Comparison of ENCODE assay signal across 23 cellular contexts in the genomic region with DNA sequence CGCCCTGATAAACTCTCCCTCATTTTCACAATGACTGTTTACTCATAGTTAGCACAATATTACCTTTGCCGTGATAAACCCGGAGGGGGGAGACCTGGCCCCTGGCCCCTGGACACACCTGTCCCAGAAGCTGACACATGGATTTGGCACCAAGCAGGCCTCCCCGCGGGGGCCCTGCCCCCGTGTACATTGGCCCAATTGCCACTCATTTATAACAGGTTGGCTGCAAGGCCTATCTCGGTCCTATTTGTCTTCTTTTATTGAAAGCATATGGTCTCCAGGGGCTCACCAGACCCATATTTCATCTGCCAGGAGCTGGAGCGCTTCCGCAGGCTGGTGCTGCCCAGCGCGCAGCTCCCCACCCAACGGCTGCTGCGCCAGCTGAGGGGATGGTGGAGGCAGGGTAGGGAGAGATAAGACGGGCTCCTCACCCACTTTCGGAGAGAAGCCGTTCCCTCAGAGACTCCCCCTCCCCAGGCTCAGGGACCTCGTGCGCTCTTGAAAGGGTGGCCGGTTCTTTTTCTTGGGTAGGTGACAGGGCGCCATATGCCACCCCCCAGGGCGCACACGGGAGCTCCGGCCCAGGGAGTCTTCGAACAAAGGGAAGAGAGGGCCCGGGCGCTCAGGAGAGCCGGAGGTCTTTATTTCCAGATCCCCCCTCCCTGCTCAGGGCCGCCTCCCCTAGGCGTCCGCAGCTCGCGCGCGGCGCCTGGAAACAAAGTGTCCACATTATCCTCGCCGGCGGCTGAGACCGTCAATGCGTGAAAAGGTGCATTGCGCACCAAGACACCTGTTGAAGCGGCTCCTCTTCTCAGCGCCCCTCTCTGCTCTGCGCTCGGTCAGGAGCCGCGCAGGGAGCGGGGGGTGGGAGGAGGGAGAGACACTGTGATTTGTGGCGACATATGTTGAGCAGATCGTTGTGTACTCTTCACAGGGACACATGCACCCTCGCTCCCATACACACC. TPM values are rescaled to one million over a fixed set of nuclear protein-coding genes. Genes with fewer than 3 reads are reported as not detected.
DNase-seq lines count a peak whose midpoint lies in the region; ATAC-seq, FAIRE-seq and TF ChIP-seq lines count a peak whose summit lies in the region.
"Had no signal": no experiment of that assay in that cellular context is flagged by ENCODE, and none has a peak within 500 bp of the region (broad histone marks: within the 10 kb centered on the region; RNA-seq: fewer than 3 reads in every experiment).

No MANE protein-coding gene starts in this region.

- DNase-seq in NCI-H1417 (lab: John Stamatoyannopoulos, UW): peak in 2 of 3 experiments; percentile 59 to 69
- no peak for DNase-seq in NCI-H1417 treated with DMSO at 0.1 percent for 48 hours (lab: John Stamatoyannopoulos, UW)
- DNase-seq in GM12878 (ENCODE audit: low read depth, low spot score): no peak
- DNase-seq in mesenchymal stem cell: peak; percentile 17
- no peak for DNase-seq in GM12892 (ENCODE audit: insufficient read length)
- DNase-seq in SKM-1 (lab: John Stamatoyannopoulos, UW; ENCODE audit: unreplicated experiment): no peak
- DNase-seq: activated CD4-positive, alpha-beta T cell treated with anti-CD3 and anti-CD28 coated beads for 1 hour; activated CD8-positive, alpha-beta memory T cell treated with anti-CD3 and anti-CD28 coated beads, Interleukin-2, amount 10 ng/mL, durations not matched to agents 7 days and 5 days; activated effector memory CD4-positive, alpha-beta T cell treated with Interleukin-2 at 50 U/mL for 16 hours; cerebellar nuclear complex; naive thymus-derived CD8-positive, alpha-beta T cell; NCI-H1930; stimulated activated naive CD4-positive, alpha-beta T cell treated with Interleukin-2 at 50 U/mL for 16 hours; T-helper 17 cell had no signal

- no peaks in the 10 kb centered on the region for H3K79me2 ChIP-seq in GM12878 (ENCODE audit: control insufficient read depth, insufficient read depth, low read length)

- H3K4me3 ChIP-seq in HUES64 (ENCODE audit: low read length) (peak overlapping the region; percentile 39), GM12878 (no peak overlapping the region), mesenchymal stem cell (ENCODE audit: insufficient read depth in 1 of 2, low read depth in 1 of 2, low read length in 2 of 2) (no peak overlapping the region)
- H3K4me3 ChIP-seq: gastroesophageal sphincter had no signal

- no peak for TF ChIP-seq CTCF in GM12878 (IDR thresholded peaks at IDR 0.05 in 2 of 3, conservative IDR thresholded peaks at IDR 0.05 in 1 of 3; ENCODE audit: control insufficient read depth in 2 of 3, extremely low read depth in 1 of 3, insufficient read depth in 1 of 3, low read depth in 3 of 3, low read length in 3 of 3)

- in situ Hi-C loops in GM12878 (cut with MboI): no loop called here

- SMC1A ChIA-PET in GM12878 (lab: Charles Lee; ENCODE audit: uncharacterized antibody, unreplicated experiment): no interaction called here

- ATAC-seq in GM12878 (no peak), GM18868 (IDR thresholded peaks at IDR 0.05; ENCODE audit: unreplicated experiment) (no peak)
- ATAC-seq: activated CD8-positive, alpha-beta memory T cell treated with anti-CD3 and anti-CD28 coated beads, Interleukin-2, amount 10 ng/mL, durations not matched to agents 7 days and 5 days; gastroesophageal sphincter; naive thymus-derived CD8-positive, alpha-beta T cell; Right ventricle myocardium inferior; T-helper 17 cell had no signal

- H4K91ac ChIP-seq in mesenchymal stem cell (ENCODE audit: low read length): no peak overlapping the region

- TF ChIP-seq POLR2A in GM12878 (IDR thresholded peaks at IDR 0.05; ENCODE audit: low read depth, low read length) (no peak), GM12892 (IDR thresholded peaks at IDR 0.05; ENCODE audit: low read depth, low read length) (no peak)

- BruUV-seq in GM12878 (replicated peaks; lab: Mats Ljungman, UMichigan): no TSS peak

- no peak for TF ChIP-seq RAD21 in GM12878 (IDR thresholded peaks at IDR 0.05; ENCODE audit: insufficient read depth, low read depth, low read length)

- FAIRE-seq in GM12878 (lab: Jason Lieb, UNC) (no peak), GM12892 (lab: Jason Lieb, UNC) (no peak)
- FAIRE-seq: A204.1, islet of Langerhans had no signal

- no peak overlapping the region for H2BK5ac ChIP-seq in mesenchymal stem cell (ENCODE audit: low read depth, low read length, poor library complexity, severe bottlenecking)

- 1% methylated on average over 47 of the region's 51 CpGs for WGBS in HUES64
- 9% methylated on average over 49 of the region's 51 CpGs for WGBS in GM12878 (ENCODE audit: insufficient coverage, insufficient replicate concordance, low lambda C conversion rate, missing lambda C conversion rate)
- 2% methylated on average over 38 of the region's 51 CpGs for WGBS in mesenchymal stem cell

- intact Hi-C loops in GM12878 (cut with micrococcal nuclease; ENCODE audit: unreplicated experiment): no loop called here

- no peak overlapping the region for H2AFZ ChIP-seq in GM12878 (ENCODE audit: control insufficient read depth, low read depth, low read length)
- no peak overlapping the region for H2AFZ ChIP-seq in mesenchymal stem cell (ENCODE audit: low read depth, low read length)

- CTCF ChIA-PET in GM12878 (lab: Yijun Ruan, JAX): no interaction called here

- H4K8ac ChIP-seq in mesenchymal stem cell (ENCODE audit: low read length): no peak overlapping the region

- TF ChIP-seq EP300 in GM12878 (IDR thresholded peaks at IDR 0.05; ENCODE audit: borderline replicate concordance in 1 of 2, control insufficient read depth in 1 of 2, low read depth in 2 of 2, low read length in 2 of 2): no peak

- no peak overlapping the region for H3K4ac ChIP-seq in mesenchymal stem cell (ENCODE audit: low read depth in 1 of 2, low read length in 2 of 2)

- H3K18ac ChIP-seq in mesenchymal stem cell (ENCODE audit: low read depth in 1 of 2, low read length in 2 of 2): no peak overlapping the region

- H3K36me3 ChIP-seq in HUES64 (ENCODE audit: insufficient read depth, low read length): no peaks in the 10 kb centered on the region
- no peaks in the 10 kb centered on the region for H3K36me3 ChIP-seq in GM12878 (ENCODE audit: control insufficient read depth in 2 of 2, insufficient read depth in 2 of 2, low read length in 1 of 2)
- H3K36me3 ChIP-seq in mesenchymal stem cell (ENCODE audit: control insufficient read depth in 1 of 2, insufficient read depth in 2 of 2, low read depth in 1 of 2, low read length in 2 of 2): no peaks in the 10 kb centered on the region
- H3K36me3 ChIP-seq: gastroesophageal sphincter had no signal

- POLR2A ChIA-PET in GM12878 (lab: Charles Lee): no interaction called here

- H4K20me1 ChIP-seq in GM12878 (ENCODE audit: control insufficient read depth, insufficient read depth): no peaks in the 10 kb centered on the region

- no peak overlapping the region for H3K23ac ChIP-seq in mesenchymal stem cell (ENCODE audit: low read length in 2 of 2)

- H3K9ac ChIP-seq in HUES64 (ENCODE audit: low read depth, low read length) (no peak overlapping the region), GM12878 (ENCODE audit: control insufficient read depth, insufficient read depth, low read length) (no peak overlapping the region), mesenchymal stem cell (ENCODE audit: low read length) (no peak overlapping the region)

- RAD21 ChIA-PET in GM12878 (lab: Charles Lee; ENCODE audit: unreplicated experiment): no interaction called here

- peaks cover 3% of the 10 kb centered on the region; the same call in 1 of the 2 replicates for H3K9me3 ChIP-seq in HUES64 (ENCODE audit: insufficient read depth, low read depth, low read length)
- no peaks in the 10 kb centered on the region for H3K9me3 ChIP-seq in GM12878 (replicated peaks; ENCODE audit: control insufficient read depth, insufficient read depth, low read length)
- no peaks in the 10 kb centered on the region for H3K9me3 ChIP-seq in mesenchymal stem cell (ENCODE audit: control insufficient read depth, low read length)
- H3K9me3 ChIP-seq: gastroesophageal sphincter had no signal

- H3K79me1 ChIP-seq in mesenchymal stem cell (replicated peaks; ENCODE audit: low read length, poor library complexity, severe bottlenecking): no peaks in the 10 kb centered on the region

- no peak overlapping the region for H2BK15ac ChIP-seq in mesenchymal stem cell (ENCODE audit: low read depth, poor library complexity, severe bottlenecking)

- no peak overlapping the region for H2BK120ac ChIP-seq in mesenchymal stem cell (ENCODE audit: low read depth, low read length)

- H3K4me1 ChIP-seq in HUES64 (ENCODE audit: insufficient read depth, low read length): peaks cover 24% of the 10 kb centered on the region
- H3K4me1 ChIP-seq in GM12878 (ENCODE audit: control insufficient read depth, insufficient read depth, low read length): peaks cover 8% of the 10 kb centered on the region; the same call in 1 of the 2 replicates
- peaks cover 9% of the 10 kb centered on the region for H3K4me1 ChIP-seq in mesenchymal stem cell (ENCODE audit: control insufficient read depth, insufficient read depth, low read depth, low read length)

- H2BK12ac ChIP-seq in mesenchymal stem cell (ENCODE audit: low read length in 2 of 2): no peak overlapping the region

- H3K4me2 ChIP-seq in GM12878 (ENCODE audit: control insufficient read depth, insufficient read depth) (no peak overlapping the region), mesenchymal stem cell (ENCODE audit: low read length, poor library complexity, severe bottlenecking) (no peak overlapping the region)

- no peak overlapping the region for H3K27ac ChIP-seq in HUES64 (ENCODE audit: low read depth, low read length)
- H3K27ac ChIP-seq in GM12878 (ENCODE audit: control insufficient read depth, insufficient read depth): no peak overlapping the region
- no peak overlapping the region for H3K27ac ChIP-seq in mesenchymal stem cell (ENCODE audit: low read length, poor library complexity, severe bottlenecking)
- H3K27ac ChIP-seq: C4-2B, gastroesophageal sphincter had no signal

- H2AK5ac ChIP-seq in mesenchymal stem cell (ENCODE audit: low read length, severe bottlenecking): no peak overlapping the region

- peaks cover 99% of the 10 kb centered on the region for H3K27me3 ChIP-seq in HUES64 (ENCODE audit: insufficient read depth, low read length)
- peaks cover 8 to 17% of the 10 kb centered on the region in 2 experiments; a peak in 3 of 4 replicates for H3K27me3 ChIP-seq in GM12878 (replicated peaks in 1 of 2; ENCODE audit: control insufficient read depth in 2 of 2, insufficient read depth in 2 of 2, low read length in 1 of 2)
- H3K27me3 ChIP-seq in mesenchymal stem cell (ENCODE audit: control insufficient read depth in 1 of 2, insufficient read depth in 1 of 2, low read length in 2 of 2): peaks cover 87 to 95% of the 10 kb centered on the region in 2 experiments

- H3K14ac ChIP-seq in mesenchymal stem cell (ENCODE audit: low read length in 2 of 2): no peak overlapping the region

RNA-seq across cellular contexts. Expression of gene NEUROG3, which starts 4.3 kb away (rescaled TPM):
- not detected for polyA plus RNA-seq in HUES64 (2013, experiment 1 of 2)
- polyA plus RNA-seq in HUES64 (2013, experiment 2 of 2): not detected
- 0.29 TPM in 1 of 2 replicates, not detected in the other for total RNA-seq in GM12878 (2013; cell fraction: nucleolus; rRNA removed)
- total RNA-seq in GM12878 (2014; rRNA removed) (not detected in 2 replicates), GM12878 (2014; rRNA removed; fragmentation: Illumina TruSeq; extraction: Trizol) (not detected in 2 replicates), GM12878 (2021) (not detected in 2 replicates)
- not detected for polyA plus RNA-seq in GM12878 (2011; ENCODE audit: low read depth)
- polyA plus RNA-seq in GM12878 (2011; rRNA removed) (not detected in 2 replicates), GM12878 (2014; fragmentation: Illumina TruSeq; extraction: Trizol) (not detected in 2 replicates), GM12878 (2014; fragmentation: Nextera tagmentation; extraction: Ambion mirVana) (not detected), GM12878 (2014; rRNA removed) (not detected in 2 replicates), GM12878 (2016; fragmentation: Nextera tagmentation; extraction: Ambion mirVana) (not detected)
- 0.04 TPM in 1 of 2 replicates, not detected in the other for polyA plus RNA-seq in GM12878 (2011; cell fraction: cytosol; rRNA removed)
- polyA plus RNA-seq in GM12878 (2011; cell fraction: nucleus; rRNA removed): 0.12 and 0.28 TPM in 2 replicates
- 0.11 TPM in 1 of 2 replicates, not detected in the other for polyA plus RNA-seq in GM12878 (2012)
- not detected in 2 replicates for polyA minus RNA-seq in GM12878 (2011; rRNA and poly(A)+ RNA removed)
- not detected in 2 replicates for polyA minus RNA-seq in GM12878 (2011; cell fraction: cytosol; rRNA and poly(A)+ RNA removed)
- polyA minus RNA-seq in GM12878 (2011; cell fraction: nucleus; rRNA and poly(A)+ RNA removed): not detected in 2 replicates
- polyA plus RNA-seq in mesenchymal stem cell (2013, experiment 1 of 2): not detected
- polyA plus RNA-seq in mesenchymal stem cell (2013, experiment 2 of 2): not detected
- polyA plus RNA-seq in GM12892 (2012; ENCODE audit: missing spikeins): not detected
- total RNA-seq: activated CD8-positive, alpha-beta memory T cell treated with anti-CD3 and anti-CD28 coated beads, Interleukin-2, amount 10 ng/mL, durations not matched to agents 7 days and 5 days; LHCN-M2; lung microvascular endothelial cell; naive thymus-derived CD8-positive, alpha-beta T cell; Right ventricle myocardium inferior; T-helper 17 cell had no signal

RNA-seq across cellular contexts. Expression of gene FAM241B, which starts 52.5 kb away (rescaled TPM):
- polyA plus RNA-seq in HUES64 (2013, experiment 1 of 2): 10.6 TPM
- polyA plus RNA-seq in HUES64 (2013, experiment 2 of 2): 14.2 TPM
- not detected in 2 replicates for total RNA-seq in GM12878 (2013; cell fraction: nucleolus; rRNA removed)
- total RNA-seq in GM12878 (2014; rRNA removed): 0.11 TPM in 1 of 2 replicates, not detected in the other
- total RNA-seq in GM12878 (2014; rRNA removed; fragmentation: Illumina TruSeq; extraction: Trizol): 0.13 TPM in 1 of 2 replicates, not detected in the other
- total RNA-seq in GM12878 (2021): 0.37 and 0.62 TPM in 2 replicates
- polyA plus RNA-seq in GM12878 (2011; ENCODE audit: low read depth): 0.88 TPM
- 0.72 and 0.99 TPM in 2 replicates for polyA plus RNA-seq in GM12878 (2011; rRNA removed)
- polyA plus RNA-seq in GM12878 (2011; cell fraction: cytosol; rRNA removed): 0.84 and 0.99 TPM in 2 replicates
- polyA plus RNA-seq in GM12878 (2011; cell fraction: nucleus; rRNA removed): 0.87 and 0.98 TPM in 2 replicates
- 1.00 and 1.7 TPM in 2 replicates for polyA plus RNA-seq in GM12878 (2012)
- polyA plus RNA-seq in GM12878 (2014; fragmentation: Illumina TruSeq; extraction: Trizol): 0.15 TPM in 1 of 2 replicates, not detected in the other
- polyA plus RNA-seq in GM12878 (2014; fragmentation: Nextera tagmentation; extraction: Ambion mirVana): under 1 TPM; 0.09 to 0.18 TPM
- polyA plus RNA-seq in GM12878 (2014; rRNA removed): 0.31 and 0.43 TPM in 2 replicates
- under 1 TPM; 0.30 to 0.31 TPM for polyA plus RNA-seq in GM12878 (2016; fragmentation: Nextera tagmentation; extraction: Ambion mirVana)
- 0.59 and 0.77 TPM in 2 replicates for polyA minus RNA-seq in GM12878 (2011; rRNA and poly(A)+ RNA removed)
- 1.0 TPM in 1 of 2 replicates, not detected in the other for polyA minus RNA-seq in GM12878 (2011; cell fraction: cytosol; rRNA and poly(A)+ RNA removed)
- 0.86 TPM in 1 of 2 replicates, not detected in the other for polyA minus RNA-seq in GM12878 (2011; cell fraction: nucleus; rRNA and poly(A)+ RNA removed)
- 0.80 TPM for polyA plus RNA-seq in mesenchymal stem cell (2013, experiment 1 of 2)
- 0.68 TPM for polyA plus RNA-seq in mesenchymal stem cell (2013, experiment 2 of 2)
- not detected for polyA plus RNA-seq in GM12892 (2012; ENCODE audit: missing spikeins)
- total RNA-seq: LHCN-M2 had no signal

Comparison
In these comparisons a context has a peak if more than half of its experiments do, and no peak if none do; other contexts are left out.
1. DNase-seq: peak in NCI-H1417 (2 of 3) and mesenchymal stem cell (single experiment); none in NCI-H1417 treated with DMSO at 0.1 percent for 48 hours (single experiment), GM12878 (single experiment), GM12892 (single experiment) and SKM-1 (single experiment).